Comparison of ENCODE assay signal across 11 cellular contexts in genomic region chr5:38660194-38660668, GRCh38.
DNase-seq lines count a peak whose midpoint lies in the region; ATAC-seq and TF ChIP-seq lines count a peak whose summit lies in the region.
"Had no signal": no experiment of that assay in that cellular context is flagged by ENCODE, and none has a peak within 500 bp of the region (broad histone marks: within the 10 kb centered on the region; RNA-seq: fewer than 3 reads in every experiment).

No MANE protein-coding gene starts in this region.

- POLR2A ChIA-PET in activated CD8-positive, alpha-beta T cell treated with anti-CD3 and anti-CD28 coated beads, Interleukin-2, amount 10 ng/mL, durations not matched to agents 7 days and 5 days (lab: Charles Lee): no interaction called here

- peaks cover 5% of the 10 kb centered on the region for H3K4me1 ChIP-seq in iPS-15b (ENCODE audit: control insufficient read depth, insufficient read depth, low read length)
- no peaks in the 10 kb centered on the region for H3K4me1 ChIP-seq in Karpas-422 (ENCODE audit: low read length)
- H3K4me1 ChIP-seq: BLaER1 had no signal

- DNase-seq in NCI-H1417 (lab: John Stamatoyannopoulos, UW) (peak; percentile 85 to 98 (median 96)), RPMI7951 (ENCODE audit: low read depth) (peak; percentile 86), Karpas-422 (no peak), hippocampal formation (lab: John Stamatoyannopoulos, UW) (no peak)
- DNase-seq in activated CD8-positive, alpha-beta T cell treated with anti-CD3 and anti-CD28 coated beads, Interleukin-2, amount 10 ng/mL, durations not matched to agents 7 days and 5 days: no peak

- no peaks in the 10 kb centered on the region for H4K20me1 ChIP-seq in Karpas-422 (ENCODE audit: insufficient read depth, low read depth, low read length)
- H4K20me1 ChIP-seq: BLaER1 had no signal

- H3K27me3 ChIP-seq in iPS-15b (ENCODE audit: control insufficient read depth, insufficient read depth, low read length): no peaks in the 10 kb centered on the region
- 0 out of 2 replicates have a peak, but pooled peaks cover 2% of the 10 kb centered on the region for H3K27me3 ChIP-seq in Karpas-422 (ENCODE audit: low read length)
- H3K27me3 ChIP-seq: BLaER1 had no signal

- H3K4me2 ChIP-seq in Karpas-422 (ENCODE audit: low read depth, low read length, poor library complexity, severe bottlenecking): no peak overlapping the region
- H3K4me2 ChIP-seq: BLaER1 had no signal

- no peaks in the 10 kb centered on the region for H3K9me3 Mint-ChIP-seq in activated CD8-positive, alpha-beta T cell treated with anti-CD3 and anti-CD28 coated beads, Interleukin-2, amount 10 ng/mL, durations not matched to agents 7 days and 5 days (ENCODE audit: insufficient read depth)
- H3K9me3 Mint-ChIP-seq: central memory CD8-positive, alpha-beta T cell; memory B cell had no signal

- no peak for ATAC-seq in activated CD8-positive, alpha-beta T cell treated with anti-CD3 and anti-CD28 coated beads, Interleukin-2, amount 10 ng/mL, durations not matched to agents 7 days and 5 days
- ATAC-seq in HG03521 (IDR thresholded peaks at IDR 0.05; ENCODE audit: unreplicated experiment): no peak

- no peaks in the 10 kb centered on the region for H3K36me3 Mint-ChIP-seq in activated CD8-positive, alpha-beta T cell treated with anti-CD3 and anti-CD28 coated beads, Interleukin-2, amount 10 ng/mL, durations not matched to agents 7 days and 5 days (ENCODE audit: low read depth)
- H3K36me3 Mint-ChIP-seq: memory B cell had no signal

- H3K79me2 ChIP-seq in Karpas-422 (ENCODE audit: low read length): no peaks in the 10 kb centered on the region

- H3K4me3 ChIP-seq in iPS-15b (ENCODE audit: low read depth, low read length) (peak overlapping the region; percentile 37), Karpas-422 (ENCODE audit: low read length) (no peak overlapping the region)
- H3K4me3 ChIP-seq: BLaER1 had no signal

- H3K36me3 ChIP-seq in iPS-15b (ENCODE audit: control insufficient read depth, insufficient read depth, low read length): no peaks in the 10 kb centered on the region
- no peaks in the 10 kb centered on the region for H3K36me3 ChIP-seq in Karpas-422 (ENCODE audit: insufficient read depth, low read length)
- H3K36me3 ChIP-seq: BLaER1 had no signal

- CTCF ChIA-PET in activated CD8-positive, alpha-beta T cell treated with anti-CD3 and anti-CD28 coated beads, Interleukin-2, amount 10 ng/mL, durations not matched to agents 7 days and 5 days (lab: Charles Lee): no interaction called here

- H3K9ac ChIP-seq in iPS-15b (ENCODE audit: low read depth, low read length): no peak overlapping the region
- H3K9ac ChIP-seq in Karpas-422 (ENCODE audit: low read length): no peak overlapping the region
- H3K9ac ChIP-seq: BLaER1 had no signal

- peaks cover 6% of the 10 kb centered on the region for H3K27me3 Mint-ChIP-seq in activated CD8-positive, alpha-beta T cell treated with anti-CD3 and anti-CD28 coated beads, Interleukin-2, amount 10 ng/mL, durations not matched to agents 7 days and 5 days (ENCODE audit: low read depth)

- H3K27ac ChIP-seq in C4-2B (peak overlapping the region; percentile 74), Karpas-422 (ENCODE audit: low read length) (no peak overlapping the region)
- H3K27ac ChIP-seq: BLaER1 had no signal

- H3K4me1 Mint-ChIP-seq in activated CD8-positive, alpha-beta T cell treated with anti-CD3 and anti-CD28 coated beads, Interleukin-2, amount 10 ng/mL, durations not matched to agents 7 days and 5 days (ENCODE audit: low read depth): no peaks in the 10 kb centered on the region
- H3K4me1 Mint-ChIP-seq: central memory CD8-positive, alpha-beta T cell; memory B cell had no signal

- H3K9me2 ChIP-seq in Karpas-422 (replicated peaks; ENCODE audit: insufficient read depth, low read length): no peaks in the 10 kb centered on the region

- no peak overlapping the region for H3K27ac Mint-ChIP-seq in activated CD8-positive, alpha-beta T cell treated with anti-CD3 and anti-CD28 coated beads, Interleukin-2, amount 10 ng/mL, durations not matched to agents 7 days and 5 days
- H3K27ac Mint-ChIP-seq: memory B cell had no signal

- TF ChIP-seq CTCF in C4-2B (conservative IDR thresholded peaks at IDR 0.05): no peak

- no peaks in the 10 kb centered on the region for H3K9me3 ChIP-seq in iPS-15b (ENCODE audit: control insufficient read depth, insufficient read depth, low read length)
- no peaks in the 10 kb centered on the region for H3K9me3 ChIP-seq in Karpas-422 (ENCODE audit: low read length)
- H3K9me3 ChIP-seq: BLaER1 had no signal

- no peak overlapping the region for H3K4me3 Mint-ChIP-seq in activated CD8-positive, alpha-beta T cell treated with anti-CD3 and anti-CD28 coated beads, Interleukin-2, amount 10 ng/mL, durations not matched to agents 7 days and 5 days
- H3K4me3 Mint-ChIP-seq: central memory CD8-positive, alpha-beta T cell; memory B cell had no signal

- no peak overlapping the region for H2AFZ ChIP-seq in Karpas-422 (ENCODE audit: low read length)

Comparison
In these comparisons a context has a peak if more than half of its experiments do, and no peak if none do; other contexts are left out.
1. DNase-seq: peak in NCI-H1417 (3 of 3) and RPMI7951 (single experiment); none in Karpas-422 (single experiment), activated CD8-positive, alpha-beta T cell treated with anti-CD3 and anti-CD28 coated beads, Interleukin-2, amount 10 ng/mL, durations not matched to agents 7 days and 5 days (single experiment) and hippocampal formation (0 of 2).